In genomic region chr9:93250185-93250584, GRCh38 we compare ENCODE assay signal across 17 cellular contexts.
"Had no signal": no experiment of that assay in that cellular context is flagged by ENCODE, and none has a peak within 500 bp of the region (broad histone marks: within the 10 kb centered on the region; RNA-seq: fewer than 3 reads in every experiment).

No MANE protein-coding gene starts in this region.

- H3K36me3 ChIP-seq: gastrocnemius medialis, left lung, uterus had no signal

- H3K27me3 ChIP-seq: esophagus muscularis mucosa, gastrocnemius medialis, left lung, sigmoid colon, uterus had no signal

- DNase-seq: effector memory CD8-positive, alpha-beta T cell; gastrocnemius medialis; islet precursor cell; mesenchymal stem cell; naive thymus-derived CD4-positive, alpha-beta T cell; nephron progenitor cell; sigmoid colon; stimulated activated CD4-positive, alpha-beta T cell treated with anti-CD3 and anti-CD28 coated beads, Interleukin-12 subunit alpha, Interleukin-12 subunit beta, amount 100 ng/mL, for 4 hours; stimulated activated naive CD4-positive, alpha-beta T cell; trophoblast cell; uterus had no signal

- H3K27ac ChIP-seq: epithelial cell of prostate, esophagus muscularis mucosa, gastrocnemius medialis, left lung, sigmoid colon, skin epidermis, uterus had no signal

- ATAC-seq: effector memory CD8-positive, alpha-beta T cell; gastrocnemius medialis; left lung; naive thymus-derived CD4-positive, alpha-beta T cell had no signal

- FAIRE-seq: colon had no signal

- H3K4me1 ChIP-seq: left lung, uterus had no signal

- H3K4me3 ChIP-seq: esophagus muscularis mucosa, gastrocnemius medialis, left lung, lung, sigmoid colon, skin epidermis, uterus had no signal

- H3K9me3 ChIP-seq: esophagus muscularis mucosa, gastrocnemius medialis, left lung, sigmoid colon, uterus had no signal
